ENCODE assay signal across 2 cellular contexts in genomic region chr4:21982087-21982486, GRCh38.
TF ChIP-seq lines count a peak whose summit lies in the region.

No MANE protein-coding gene starts in this region.

TF ChIP-seq in A549, 52 proteins besides CTCF, POLR2A, EP300 and RAD21 (continued from another document):
- TF ChIP-seq CBX8 (IDR thresholded peaks at IDR 0.05) = no peak

TF ChIP-seq in neural cell, 6 proteins besides CTCF, POLR2A, EP300 and RAD21 (continued from another document):
- TF ChIP-seq SMC3 (conservative IDR thresholded peaks at IDR 0.05; ENCODE audit: poor library complexity) (no peak), TAF1 (IDR thresholded peaks at IDR 0.05; ENCODE audit: low read depth) (no peak), EZH2 (IDR thresholded peaks at IDR 0.05; ENCODE audit: borderline replicate concordance, insufficient read depth, low read length, poor library complexity, severe bottlenecking) (no peak)
